24 cellular contexts compared by ENCODE assay signal in genomic region chr13:41200126-41200525, GRCh38.
"Had no signal": no experiment of that assay in that cellular context is flagged by ENCODE, and none has a peak within 500 bp of the region (broad histone marks: within the 10 kb centered on the region; RNA-seq: fewer than 3 reads in every experiment).

No MANE protein-coding gene starts in this region.

- H3K27ac ChIP-seq: body of pancreas, foreskin keratinocyte, heart left ventricle, right atrium auricular region, suprapubic skin had no signal

- DNase-seq: activated CD4-positive, alpha-beta T cell treated with anti-CD3 and anti-CD28 coated beads, Interleukin-2, amount 10 ng/mL, durations not matched to agents 24 days and 14 days; activated CD8-positive, alpha-beta memory T cell treated with anti-CD3 and anti-CD28 coated beads, Interleukin-2, amount 50 U/mL, for 4 hours; activated CD8-positive, alpha-beta T cell treated with anti-CD3 and anti-CD28 coated beads, Interleukin-2, amount 10 ng/mL, durations not matched to agents 7 days and 5 days; activated gamma-delta T cell treated with Interleukin-2 at 50 U/mL for 16 hours; activated T-cell treated with anti-CD3 and anti-CD28 coated beads, Interleukin-2, amount 50 U/mL, for 72 hours; amygdala; body of pancreas; caudate nucleus; foreskin keratinocyte; heart left ventricle; immature natural killer cell; mesendoderm; occipital lobe; stimulated activated CD4-positive, alpha-beta T cell treated with anti-CD3 and anti-CD28 coated beads, Interleukin-4, amount 100 ng/mL, for 24 hours; stimulated activated CD8-positive, alpha-beta memory T cell treated with anti-CD3 and anti-CD28 coated beads, Interleukin-4, amount 100 ng/mL, for 48 hours had no signal

- H3K36me3 Mint-ChIP-seq: immature natural killer cell, type B pancreatic cell, WTC11 had no signal

- H3K4me3 ChIP-seq: body of pancreas, heart left ventricle, right atrium auricular region, skin epidermis, suprapubic skin had no signal

- H3K36me3 ChIP-seq: heart left ventricle, right atrium auricular region, suprapubic skin had no signal

- H3K4me1 Mint-ChIP-seq: immature natural killer cell had no signal

- H3K9me3 Mint-ChIP-seq: activated CD4-positive, alpha-beta T cell treated with anti-CD3 and anti-CD28 coated beads, Interleukin-2, amount 10 ng/mL, durations not matched to agents 24 days and 14 days; activated T-cell treated with anti-CD3 and anti-CD28 coated beads, Interleukin-2, amount 50 U/mL, for 72 hours; immature natural killer cell; stimulated activated naive CD8-positive, alpha-beta T cell treated with anti-CD3 and anti-CD28 coated beads, Interleukin-15, Interleukin-2, amounts not matched to agents 100 ng/mL and 50 ng/mL, for 24 hours; type B pancreatic cell; WTC11 had no signal

- H3K27ac Mint-ChIP-seq: activated CD4-positive, alpha-beta T cell treated with anti-CD3 and anti-CD28 coated beads, Interleukin-2, amount 10 ng/mL, durations not matched to agents 24 days and 14 days; activated CD8-positive, alpha-beta T cell treated with anti-CD3 and anti-CD28 coated beads, Interleukin-2, amount 10 ng/mL, durations not matched to agents 7 days and 5 days; activated naive CD8-positive, alpha-beta T cell; activated T-cell treated with anti-CD3 and anti-CD28 coated beads, Interleukin-2, amount 50 U/mL, for 72 hours; immature natural killer cell; nephron; progenitor cell of endocrine pancreas; stimulated activated naive CD8-positive, alpha-beta T cell treated with anti-CD3 and anti-CD28 coated beads, Interleukin-15, Interleukin-2, amounts not matched to agents 100 ng/mL and 50 ng/mL, for 24 hours; type B pancreatic cell; WTC11 had no signal

- H3K27me3 ChIP-seq: body of pancreas, foreskin keratinocyte, heart left ventricle, right atrium auricular region, suprapubic skin had no signal

- H3K9me3 ChIP-seq: body of pancreas, heart left ventricle, right atrium auricular region, suprapubic skin had no signal

- H3K27me3 Mint-ChIP-seq: activated CD4-positive, alpha-beta T cell treated with anti-CD3 and anti-CD28 coated beads, Interleukin-2, amount 10 ng/mL, durations not matched to agents 24 days and 14 days; activated naive CD8-positive, alpha-beta T cell; progenitor cell of endocrine pancreas; stimulated activated naive CD8-positive, alpha-beta T cell treated with anti-CD3 and anti-CD28 coated beads, Interleukin-15, Interleukin-2, amounts not matched to agents 100 ng/mL and 50 ng/mL, for 24 hours; type B pancreatic cell had no signal

- ATAC-seq: activated CD8-positive, alpha-beta T cell treated with anti-CD3 and anti-CD28 coated beads, Interleukin-2, amount 10 ng/mL, durations not matched to agents 7 days and 5 days; activated T-cell treated with anti-CD3 and anti-CD28 coated beads, Interleukin-2, amount 50 U/mL, for 72 hours; body of pancreas; foreskin keratinocyte; heart left ventricle; WTC11 had no signal

- H3K4me3 Mint-ChIP-seq: activated CD4-positive, alpha-beta T cell treated with anti-CD3 and anti-CD28 coated beads, Interleukin-2, amount 10 ng/mL, durations not matched to agents 24 days and 14 days; activated CD8-positive, alpha-beta T cell treated with anti-CD3 and anti-CD28 coated beads, Interleukin-2, amount 10 ng/mL, durations not matched to agents 7 days and 5 days; activated naive CD8-positive, alpha-beta T cell; activated T-cell treated with anti-CD3 and anti-CD28 coated beads, Interleukin-2, amount 50 U/mL, for 72 hours; immature natural killer cell; nephron; stimulated activated naive CD8-positive, alpha-beta T cell treated with anti-CD3 and anti-CD28 coated beads, Interleukin-15, Interleukin-2, amounts not matched to agents 100 ng/mL and 50 ng/mL, for 24 hours; type B pancreatic cell; WTC11 had no signal
